In the genomic region with DNA sequence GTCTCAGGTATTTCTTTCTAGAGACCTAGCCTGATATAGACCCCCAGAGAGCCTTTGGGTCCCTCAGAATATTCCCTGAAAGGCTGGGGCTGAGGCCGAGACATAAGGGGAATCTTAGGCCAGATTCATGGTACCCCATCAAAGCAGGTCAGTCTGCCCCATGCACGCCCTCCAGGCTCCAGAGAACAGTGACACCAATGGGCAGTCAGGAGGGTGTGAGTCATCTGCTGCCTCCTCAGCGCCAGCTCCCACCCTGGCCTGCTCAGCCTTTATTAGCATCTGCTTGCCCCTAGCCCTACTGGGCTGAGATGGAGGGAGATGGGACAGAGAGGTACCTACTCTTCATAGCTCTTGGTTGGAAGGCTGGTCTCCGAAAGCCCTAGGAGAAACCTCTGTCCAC, we compare ENCODE assay signal across 19 cellular contexts. TPM values are rescaled to one million over a fixed set of nuclear protein-coding genes. Genes with fewer than 3 reads are reported as not detected.
DNase-seq lines count a peak whose midpoint lies in the region; ATAC-seq, FAIRE-seq and TF ChIP-seq lines count a peak whose summit lies in the region.
"Had no signal": no experiment of that assay in that cellular context is flagged by ENCODE, and none has a peak within 500 bp of the region (broad histone marks: within the 10 kb centered on the region; RNA-seq: fewer than 3 reads in every experiment).

No MANE protein-coding gene starts in this region.

- H3K9ac ChIP-seq in HepG2 (ENCODE audit: insufficient read depth, low read depth, low read length), result no peak overlapping the region

- H3K27me3 ChIP-seq in HepG2 (ENCODE audit: control insufficient read depth in 1 of 2, insufficient read depth in 2 of 2, low read length in 2 of 2), result peaks cover 1 to 15% of the 10 kb centered on the region in 2 experiments; a peak in 2 of 5 replicates
- no peaks in the 10 kb centered on the region for H3K27me3 ChIP-seq in right lobe of liver
- no peaks in the 10 kb centered on the region for H3K27me3 ChIP-seq in foreskin keratinocyte

- no TSS peak for BruUV-seq in HepG2 (replicated peaks; lab: Mats Ljungman, UMichigan)

- CTCF ChIA-PET in HepG2 (lab: Yijun Ruan, JAX; ENCODE audit: low intra/inter-chr PET ratio, low total read pairs), result no interaction called here

- ATAC-seq in HepG2 (peak; percentile 17; the same call in 1 of the 3 replicates), right lobe of liver (no peak), foreskin keratinocyte (peak; percentile 30), HG03159 (IDR thresholded peaks at IDR 0.05; ENCODE audit: unreplicated experiment) (no peak), HG03565 (IDR thresholded peaks at IDR 0.05; ENCODE audit: unreplicated experiment) (no peak)
- ATAC-seq: A549 had no signal

- H3K4me1 ChIP-seq in HepG2 (ENCODE audit: insufficient read depth, low read length) (peaks cover 52% of the 10 kb centered on the region), right lobe of liver (no peaks in the 10 kb centered on the region), foreskin keratinocyte (no peaks in the 10 kb centered on the region)
- H3K4me1 ChIP-seq: A549 had no signal

- TF ChIP-seq RAD21 in HepG2 (CRISPR knock-in tag; IDR thresholded peaks at IDR 0.05), result no peak

- H3K9me3 ChIP-seq in HepG2 (ENCODE audit: low read length), result no peaks in the 10 kb centered on the region
- H3K9me3 ChIP-seq in right lobe of liver, result no peaks in the 10 kb centered on the region
- H3K9me3 ChIP-seq: A549 had no signal

- H3K4me2 ChIP-seq in HepG2 (ENCODE audit: low read depth, low read length), result no peak overlapping the region
- H3K4me2 ChIP-seq: A549 had no signal

- 32% methylated on average over 3 of the region's 4 CpGs for WGBS in HepG2 (ENCODE audit: low lambda C conversion rate)
- 60% methylated on average over 1 of the region's 4 CpGs for WGBS in right lobe of liver (ENCODE audit: insufficient coverage, low coverage, low lambda C conversion rate, missing lambda C conversion rate)

- H3K4me3 ChIP-seq in HepG2 (replicated peaks in 1 of 3; ENCODE audit: insufficient read depth in 1 of 3, low read depth in 2 of 3, low read length in 3 of 3), result no peak overlapping the region
- H3K4me3 ChIP-seq in right lobe of liver, result no peak overlapping the region
- H3K4me3 ChIP-seq: A549 had no signal

- H3K79me2 ChIP-seq in HepG2 (ENCODE audit: insufficient read depth, low read length), result no peaks in the 10 kb centered on the region

- intact Hi-C loops in HepG2 (cut with micrococcal nuclease; ENCODE audit: unreplicated experiment), result no loop called here
- intact Hi-C loops in right lobe of liver (cut with DNase I), result no loop called here

- TF ChIP-seq EP300 in HepG2 (IDR thresholded peaks at IDR 0.05; ENCODE audit: low read depth in 2 of 2, low read length in 2 of 2) (no peak), HepG2 (CRISPR knock-in tag; IDR thresholded peaks at IDR 0.05; ENCODE audit: borderline replicate concordance) (no peak)

- TF ChIP-seq POLR2A in HepG2 (IDR thresholded peaks at IDR 0.05; ENCODE audit: insufficient read depth in 1 of 2, low read depth in 2 of 2, low read length in 2 of 2), result no peak
- no peak for TF ChIP-seq POLR2A in right lobe of liver (IDR thresholded peaks at IDR 0.05)

- in situ Hi-C loops in HepG2 (cut with HindIII; ENCODE audit: extremely low pct_ligation_motif_present, low pct_unique_long_range_greater_than_20kb), result no loop called here

- H4K20me1 ChIP-seq in HepG2 (ENCODE audit: insufficient read depth, low read length), result no peaks in the 10 kb centered on the region

- DNase-seq in HepG2 (ENCODE audit: low spot score), result no peak
- no peak for DNase-seq in right lobe of liver
- peak; percentile 22 for DNase-seq in RKO (ENCODE audit: low spot score)
- no peak for DNase-seq in foreskin keratinocyte
- no peak for DNase-seq in GM19238 (ENCODE audit: insufficient read length, low spot score)
- no peak for DNase-seq in GOT3 (lab: John Stamatoyannopoulos, UW)
- DNase-seq: AML-193, GF-D8, H9, NCI-H1092 treated with DMSO at 0.1 percent for 48 hours, NCI-H1694, NCI-H2107, NCI-H226, NCI-H526, SIG-M5, SW 1271 had no signal

- no peaks in the 10 kb centered on the region for H3K36me3 ChIP-seq in HepG2 (replicated peaks in 1 of 2; ENCODE audit: control insufficient read depth in 1 of 2, insufficient read depth in 2 of 2, low read length in 2 of 2)
- no peaks in the 10 kb centered on the region for H3K36me3 ChIP-seq in right lobe of liver

- POLR2A ChIA-PET in HepG2 (lab: Yijun Ruan, JAX), result no interaction called here

- no peak overlapping the region for H2AFZ ChIP-seq in HepG2 (ENCODE audit: low read length)

- no peak for FAIRE-seq in HepG2 (lab: Jason Lieb, UNC)
- FAIRE-seq: A549 had no signal

- H3K27ac ChIP-seq in HepG2 (ENCODE audit: extremely low read length, insufficient read depth, low read length) (no peak overlapping the region), right lobe of liver (no peak overlapping the region), foreskin keratinocyte (no peak overlapping the region)
- H3K27ac ChIP-seq: A549 had no signal

- TF ChIP-seq CTCF in HepG2 (CRISPR knock-in tag; IDR thresholded peaks at IDR 0.05), result no peak
- no peak for TF ChIP-seq CTCF in right lobe of liver (IDR thresholded peaks at IDR 0.05)
- TF ChIP-seq CTCF in foreskin keratinocyte (conservative IDR thresholded peaks at IDR 0.05), result no peak

RNA-seq across cellular contexts. Expression of gene CAMKV, which starts 14.3 kb away (rescaled TPM):
- total RNA-seq in HepG2 (2016; rRNA removed; fragmentation: Illumina TruSeq; extraction: Trizol) (0.13 and 0.15 TPM in 2 replicates), right lobe of liver (not detected), foreskin keratinocyte (not detected in 2 replicates)
- total RNA-seq in HepG2 (2016; cell fraction: cytosol; rRNA removed; fragmentation: Illumina TruSeq; extraction: Trizol; ENCODE audit: low read depth), result not detected in 2 replicates
- 0.17 TPM in 1 of 2 replicates, not detected in the other for total RNA-seq in HepG2 (2016; cell fraction: insoluble cytoplasmic fraction; rRNA removed; fragmentation: Illumina TruSeq; extraction: Trizol)
- total RNA-seq in HepG2 (2016; cell fraction: membrane; rRNA removed; fragmentation: Illumina TruSeq; extraction: Trizol), result 0.14 TPM in 1 of 2 replicates, not detected in the other
- total RNA-seq in HepG2 (2016; cell fraction: nucleus; rRNA removed; fragmentation: Illumina TruSeq; extraction: Trizol), result 0.13 and 0.22 TPM in 2 replicates
- polyA plus RNA-seq in HepG2 (2011; rRNA removed) (0.13 and 0.22 TPM in 2 replicates), foreskin keratinocyte (not detected in 2 replicates)
- 0.13 and 0.23 TPM in 2 replicates for polyA plus RNA-seq in HepG2 (2011; cell fraction: cytosol; rRNA removed)
- polyA plus RNA-seq in HepG2 (2011; cell fraction: nucleus; rRNA removed), result 1.2 and 2.0 TPM in 2 replicates
- 0.33 and 0.38 TPM in 2 replicates for polyA plus RNA-seq in HepG2 (2012)
- not detected in 2 replicates for polyA plus RNA-seq in HepG2 (2016; cell fraction: cytosol; fragmentation: Illumina TruSeq; extraction: Trizol; ENCODE audit: low read depth)
- 0.13 and 0.26 TPM in 2 replicates for polyA plus RNA-seq in HepG2 (2016; cell fraction: insoluble cytoplasmic fraction; fragmentation: Illumina TruSeq; extraction: Trizol; ENCODE audit: low read depth)
- polyA plus RNA-seq in HepG2 (2016; cell fraction: membrane; fragmentation: Illumina TruSeq; extraction: Trizol; ENCODE audit: low read depth), result 0.08 and 0.10 TPM in 2 replicates
- polyA plus RNA-seq in HepG2 (2016; cell fraction: nucleus; fragmentation: Illumina TruSeq; extraction: Trizol; ENCODE audit: insufficient read depth, low read depth), result 0.53 and 0.60 TPM in 2 replicates
- polyA minus RNA-seq in HepG2 (2011; rRNA and poly(A)+ RNA removed; ENCODE audit: low replicate concordance), result 0.07 and 0.82 TPM in 2 replicates
- not detected in 2 replicates for polyA minus RNA-seq in HepG2 (2011; cell fraction: cytosol; rRNA and poly(A)+ RNA removed)
- 1.3 TPM in 1 of 2 replicates, not detected in the other for polyA minus RNA-seq in HepG2 (2011; cell fraction: nucleus; rRNA and poly(A)+ RNA removed)

RNA-seq across cellular contexts. Expression of gene MST1R, which starts 19.7 kb away (rescaled TPM):
- total RNA-seq in HepG2 (2016; rRNA removed; fragmentation: Illumina TruSeq; extraction: Trizol) (0.11 and 0.13 TPM in 2 replicates), right lobe of liver (1 to 10 TPM in 1 of 6 experiments, under 1 TPM in 5; 0.15 to 1.9 (median 0.50) TPM), foreskin keratinocyte (95.1 and 98.9 TPM in 2 replicates)
- not detected in 2 replicates for total RNA-seq in HepG2 (2016; cell fraction: cytosol; rRNA removed; fragmentation: Illumina TruSeq; extraction: Trizol; ENCODE audit: low read depth)
- total RNA-seq in HepG2 (2016; cell fraction: insoluble cytoplasmic fraction; rRNA removed; fragmentation: Illumina TruSeq; extraction: Trizol), result 0.17 and 0.36 TPM in 2 replicates
- 0.03 TPM in 1 of 2 replicates, not detected in the other for total RNA-seq in HepG2 (2016; cell fraction: membrane; rRNA removed; fragmentation: Illumina TruSeq; extraction: Trizol)
- 0.28 and 0.37 TPM in 2 replicates for total RNA-seq in HepG2 (2016; cell fraction: nucleus; rRNA removed; fragmentation: Illumina TruSeq; extraction: Trizol)
- polyA plus RNA-seq in HepG2 (2011; rRNA removed) (0.72 and 0.77 TPM in 2 replicates), foreskin keratinocyte (104 and 120 TPM in 2 replicates)
- 0.21 TPM in 2 replicates for polyA plus RNA-seq in HepG2 (2011; cell fraction: cytosol; rRNA removed)
- 2.3 and 3.4 TPM in 2 replicates for polyA plus RNA-seq in HepG2 (2011; cell fraction: nucleus; rRNA removed)
- polyA plus RNA-seq in HepG2 (2012), result 0.09 and 0.52 TPM in 2 replicates
- not detected in 2 replicates for polyA plus RNA-seq in HepG2 (2016; cell fraction: cytosol; fragmentation: Illumina TruSeq; extraction: Trizol; ENCODE audit: low read depth)
- polyA plus RNA-seq in HepG2 (2016; cell fraction: insoluble cytoplasmic fraction; fragmentation: Illumina TruSeq; extraction: Trizol; ENCODE audit: low read depth), result 0.11 TPM in 1 of 2 replicates, not detected in the other
- polyA plus RNA-seq in HepG2 (2016; cell fraction: membrane; fragmentation: Illumina TruSeq; extraction: Trizol; ENCODE audit: low read depth), result 0.17 TPM in 1 of 2 replicates, not detected in the other
- polyA plus RNA-seq in HepG2 (2016; cell fraction: nucleus; fragmentation: Illumina TruSeq; extraction: Trizol; ENCODE audit: insufficient read depth, low read depth), result 1.2 and 1.4 TPM in 2 replicates
- 2.0 and 186 TPM in 2 replicates for polyA minus RNA-seq in HepG2 (2011; rRNA and poly(A)+ RNA removed; ENCODE audit: low replicate concordance)
- polyA minus RNA-seq in HepG2 (2011; cell fraction: cytosol; rRNA and poly(A)+ RNA removed), result 1.5 and 3.4 TPM in 2 replicates
- 0.77 and 2.4 TPM in 2 replicates for polyA minus RNA-seq in HepG2 (2011; cell fraction: nucleus; rRNA and poly(A)+ RNA removed)

RNA-seq across cellular contexts. Expression of gene TRAIP, which starts 27.6 kb away (rescaled TPM):
- total RNA-seq in HepG2 (2016; rRNA removed; fragmentation: Illumina TruSeq; extraction: Trizol), result 13.7 and 23.9 TPM in 2 replicates
- total RNA-seq in HepG2 (2016; cell fraction: cytosol; rRNA removed; fragmentation: Illumina TruSeq; extraction: Trizol; ENCODE audit: low read depth), result 9.1 and 11.5 TPM in 2 replicates
- 13.0 and 22.4 TPM in 2 replicates for total RNA-seq in HepG2 (2016; cell fraction: insoluble cytoplasmic fraction; rRNA removed; fragmentation: Illumina TruSeq; extraction: Trizol)
- total RNA-seq in HepG2 (2016; cell fraction: membrane; rRNA removed; fragmentation: Illumina TruSeq; extraction: Trizol), result 11.7 and 13.4 TPM in 2 replicates
- total RNA-seq in HepG2 (2016; cell fraction: nucleus; rRNA removed; fragmentation: Illumina TruSeq; extraction: Trizol), result 28.5 and 36.3 TPM in 2 replicates
- 13.9 and 15.1 TPM in 2 replicates for polyA plus RNA-seq in HepG2 (2011; rRNA removed)
- polyA plus RNA-seq in HepG2 (2011; cell fraction: cytosol; rRNA removed), result 14.0 and 14.3 TPM in 2 replicates
- 42.9 and 44.0 TPM in 2 replicates for polyA plus RNA-seq in HepG2 (2011; cell fraction: nucleus; rRNA removed)
- polyA plus RNA-seq in HepG2 (2012), result 7.3 and 9.8 TPM in 2 replicates
- 4.6 and 5.0 TPM in 2 replicates for polyA plus RNA-seq in HepG2 (2016; cell fraction: cytosol; fragmentation: Illumina TruSeq; extraction: Trizol; ENCODE audit: low read depth)
- 12.2 and 16.5 TPM in 2 replicates for polyA plus RNA-seq in HepG2 (2016; cell fraction: insoluble cytoplasmic fraction; fragmentation: Illumina TruSeq; extraction: Trizol; ENCODE audit: low read depth)
- 9.0 TPM in 2 replicates for polyA plus RNA-seq in HepG2 (2016; cell fraction: membrane; fragmentation: Illumina TruSeq; extraction: Trizol; ENCODE audit: low read depth)
- polyA plus RNA-seq in HepG2 (2016; cell fraction: nucleus; fragmentation: Illumina TruSeq; extraction: Trizol; ENCODE audit: insufficient read depth, low read depth), result 45.6 and 54.0 TPM in 2 replicates
- polyA minus RNA-seq in HepG2 (2011; rRNA and poly(A)+ RNA removed; ENCODE audit: low replicate concordance), result 23.5 and 39.7 TPM in 2 replicates
- 5.6 and 7.4 TPM in 2 replicates for polyA minus RNA-seq in HepG2 (2011; cell fraction: cytosol; rRNA and poly(A)+ RNA removed)
- 17.3 and 17.4 TPM in 2 replicates for polyA minus RNA-seq in HepG2 (2011; cell fraction: nucleus; rRNA and poly(A)+ RNA removed)
- total RNA-seq in right lobe of liver, result 1 to 10 TPM in 3 of 6 experiments, under 1 TPM in 3; 0.55 to 3.1 (median 0.98) TPM
- 13.9 and 14.8 TPM in 2 replicates for total RNA-seq in foreskin keratinocyte
- polyA plus RNA-seq in foreskin keratinocyte, result 14.5 and 16.0 TPM in 2 replicates

RNA-seq across cellular contexts. Expression of gene MON1A, which starts 45.6 kb away (rescaled TPM):
- total RNA-seq in HepG2 (2016; rRNA removed; fragmentation: Illumina TruSeq; extraction: Trizol), result 8.8 and 9.0 TPM in 2 replicates
- total RNA-seq in HepG2 (2016; cell fraction: cytosol; rRNA removed; fragmentation: Illumina TruSeq; extraction: Trizol; ENCODE audit: low read depth), result 4.7 and 7.5 TPM in 2 replicates
- total RNA-seq in HepG2 (2016; cell fraction: insoluble cytoplasmic fraction; rRNA removed; fragmentation: Illumina TruSeq; extraction: Trizol), result 7.6 and 8.7 TPM in 2 replicates
- total RNA-seq in HepG2 (2016; cell fraction: membrane; rRNA removed; fragmentation: Illumina TruSeq; extraction: Trizol), result 12.4 and 17.1 TPM in 2 replicates
- total RNA-seq in HepG2 (2016; cell fraction: nucleus; rRNA removed; fragmentation: Illumina TruSeq; extraction: Trizol), result 4.0 and 4.2 TPM in 2 replicates
- 4.6 and 7.0 TPM in 2 replicates for polyA plus RNA-seq in HepG2 (2011; rRNA removed)
- polyA plus RNA-seq in HepG2 (2011; cell fraction: cytosol; rRNA removed), result 4.9 and 7.2 TPM in 2 replicates
- 6.1 and 7.8 TPM in 2 replicates for polyA plus RNA-seq in HepG2 (2011; cell fraction: nucleus; rRNA removed)
- polyA plus RNA-seq in HepG2 (2012), result 3.0 and 6.0 TPM in 2 replicates
- polyA plus RNA-seq in HepG2 (2016; cell fraction: cytosol; fragmentation: Illumina TruSeq; extraction: Trizol; ENCODE audit: low read depth), result 8.3 and 11.7 TPM in 2 replicates
- polyA plus RNA-seq in HepG2 (2016; cell fraction: insoluble cytoplasmic fraction; fragmentation: Illumina TruSeq; extraction: Trizol; ENCODE audit: low read depth), result 9.1 and 11.2 TPM in 2 replicates
- polyA plus RNA-seq in HepG2 (2016; cell fraction: membrane; fragmentation: Illumina TruSeq; extraction: Trizol; ENCODE audit: low read depth), result 12.1 and 13.2 TPM in 2 replicates
- 7.3 and 9.2 TPM in 2 replicates for polyA plus RNA-seq in HepG2 (2016; cell fraction: nucleus; fragmentation: Illumina TruSeq; extraction: Trizol; ENCODE audit: insufficient read depth, low read depth)
- 9.7 and 15.4 TPM in 2 replicates for polyA minus RNA-seq in HepG2 (2011; rRNA and poly(A)+ RNA removed; ENCODE audit: low replicate concordance)
- polyA minus RNA-seq in HepG2 (2011; cell fraction: cytosol; rRNA and poly(A)+ RNA removed), result 2.9 and 3.6 TPM in 2 replicates
- 3.0 and 3.9 TPM in 2 replicates for polyA minus RNA-seq in HepG2 (2011; cell fraction: nucleus; rRNA and poly(A)+ RNA removed)
- total RNA-seq in right lobe of liver, result 10 to 100 TPM in 2 of 6 experiments, 1 to 10 TPM in 4; 5.4 to 14.2 (median 7.5) TPM
- 21.3 and 24.2 TPM in 2 replicates for total RNA-seq in foreskin keratinocyte
- 21.9 and 23.1 TPM in 2 replicates for polyA plus RNA-seq in foreskin keratinocyte

RNA-seq across cellular contexts. Expression of gene RBM6, which starts 56.0 kb away (rescaled TPM):
- 51.6 and 86.1 TPM in 2 replicates for total RNA-seq in HepG2 (2016; rRNA removed; fragmentation: Illumina TruSeq; extraction: Trizol)
- 26.8 and 28.0 TPM in 2 replicates for total RNA-seq in HepG2 (2016; cell fraction: cytosol; rRNA removed; fragmentation: Illumina TruSeq; extraction: Trizol; ENCODE audit: low read depth)
- 48.1 and 85.0 TPM in 2 replicates for total RNA-seq in HepG2 (2016; cell fraction: insoluble cytoplasmic fraction; rRNA removed; fragmentation: Illumina TruSeq; extraction: Trizol)
- 31.9 and 32.3 TPM in 2 replicates for total RNA-seq in HepG2 (2016; cell fraction: membrane; rRNA removed; fragmentation: Illumina TruSeq; extraction: Trizol)
- total RNA-seq in HepG2 (2016; cell fraction: nucleus; rRNA removed; fragmentation: Illumina TruSeq; extraction: Trizol), result 95.5 and 119 TPM in 2 replicates
- 72.7 and 90.4 TPM in 2 replicates for polyA plus RNA-seq in HepG2 (2011; rRNA removed)
- 23.6 and 43.4 TPM in 2 replicates for polyA plus RNA-seq in HepG2 (2011; cell fraction: cytosol; rRNA removed)
- 214 and 295 TPM in 2 replicates for polyA plus RNA-seq in HepG2 (2011; cell fraction: nucleus; rRNA removed)
- polyA plus RNA-seq in HepG2 (2012), result 89.9 and 108 TPM in 2 replicates
- 5.6 and 7.3 TPM in 2 replicates for polyA plus RNA-seq in HepG2 (2016; cell fraction: cytosol; fragmentation: Illumina TruSeq; extraction: Trizol; ENCODE audit: low read depth)
- 57.9 and 60.9 TPM in 2 replicates for polyA plus RNA-seq in HepG2 (2016; cell fraction: insoluble cytoplasmic fraction; fragmentation: Illumina TruSeq; extraction: Trizol; ENCODE audit: low read depth)
- polyA plus RNA-seq in HepG2 (2016; cell fraction: membrane; fragmentation: Illumina TruSeq; extraction: Trizol; ENCODE audit: low read depth), result 14.4 and 15.0 TPM in 2 replicates
- polyA plus RNA-seq in HepG2 (2016; cell fraction: nucleus; fragmentation: Illumina TruSeq; extraction: Trizol; ENCODE audit: insufficient read depth, low read depth), result 284 and 293 TPM in 2 replicates
- 15.4 and 24.6 TPM in 2 replicates for polyA minus RNA-seq in HepG2 (2011; rRNA and poly(A)+ RNA removed; ENCODE audit: low replicate concordance)
- polyA minus RNA-seq in HepG2 (2011; cell fraction: cytosol; rRNA and poly(A)+ RNA removed), result 8.0 and 12.9 TPM in 2 replicates
- polyA minus RNA-seq in HepG2 (2011; cell fraction: nucleus; rRNA and poly(A)+ RNA removed), result 74.5 and 93.7 TPM in 2 replicates
- 10 to 100 TPM; 25.9 to 46.4 (median 32.9) TPM for total RNA-seq in right lobe of liver
- total RNA-seq in foreskin keratinocyte, result 47.3 and 52.8 TPM in 2 replicates
- polyA plus RNA-seq in foreskin keratinocyte, result 32.4 and 38.1 TPM in 2 replicates

Comparison
In these comparisons a context has a peak if more than half of its experiments do, and no peak if none do; other contexts are left out.
1. ATAC-seq: peak in HepG2 (single experiment) and foreskin keratinocyte (single experiment); none in right lobe of liver (0 of 4), HG03159 (single experiment) and HG03565 (single experiment).
2. RNA of gene MST1R, which starts 19.7 kb away (total RNA-seq): 95.1 to 98.9 TPM in foreskin keratinocyte; 0.15 to 1.9 TPM in right lobe of liver and 0.03 to 0.37 TPM in HepG2; every median in the first group is over 10 times any median in the second.